In the genomic region with DNA sequence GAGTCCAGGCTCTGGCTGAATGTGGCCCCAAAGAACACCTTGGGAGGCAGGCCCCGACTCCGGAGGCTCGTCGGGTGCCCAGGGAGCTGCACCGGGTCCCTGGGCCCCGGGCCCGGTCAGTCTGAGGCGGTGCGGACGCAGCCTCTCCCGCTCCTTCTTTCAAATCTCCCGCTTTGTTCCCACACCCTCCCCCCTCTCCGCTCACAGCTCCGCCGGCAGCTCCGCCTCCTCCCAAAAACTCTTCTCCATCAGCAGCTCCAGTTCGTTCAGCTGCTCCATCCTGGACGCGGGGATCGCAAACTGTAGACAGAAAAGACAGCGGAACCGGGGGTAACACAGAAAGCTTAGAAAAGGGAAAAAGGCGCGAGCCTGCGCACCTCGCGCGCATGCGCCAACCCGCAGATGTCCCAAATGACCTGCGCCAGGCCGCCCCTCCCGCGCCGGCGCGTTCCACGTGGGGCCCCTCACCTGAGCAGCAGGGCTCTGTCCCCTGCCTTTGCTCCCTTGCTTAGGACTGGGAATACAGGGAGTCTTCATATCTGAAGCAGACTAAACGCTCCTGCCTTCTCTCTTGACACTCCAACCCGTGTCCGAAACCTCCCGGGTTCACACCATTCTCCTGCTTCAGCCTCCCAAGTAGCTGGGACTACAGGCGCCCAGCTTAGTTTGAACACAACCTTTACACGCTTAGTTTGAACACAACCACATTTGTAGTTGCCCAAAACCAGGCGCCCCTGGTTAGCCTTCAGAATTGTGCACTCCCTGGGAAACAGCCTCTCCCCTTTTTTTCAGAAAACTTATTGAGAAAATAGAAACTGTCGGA, we compare ENCODE assay signal across 8 cellular contexts.
A peak's percentile ranks its signal among the peaks of the same experiment; 100 is the strongest.
DNase-seq lines count a peak whose midpoint lies in the region; ATAC-seq and TF ChIP-seq lines count a peak whose summit lies in the region.

DNA2 (minus strand) TSS at position 388 of the 823 bp plus-strand sequence; CDS start at position 279, 109 bp downstream.

- TF ChIP-seq CTCF in AG09309 (IDR thresholded peaks at IDR 0.05; ENCODE audit: control insufficient read depth, insufficient read depth, low read depth, low read length, missing control alignments) = no peak

- DNase-seq in AG09309 (ENCODE audit: low read depth) (no peak), NCI-H2227 treated with DMSO at 0.1 percent for 48 hours (lab: John Stamatoyannopoulos, UW) (peak; percentile 80), islet precursor cell (peak; percentile 88)
- peak; percentile 56 for DNase-seq in activated CD4-positive, CD25-positive, alpha-beta regulatory T cell treated with anti-CD3 and anti-CD28 coated beads, Interleukin-2, amount 50 U/mL, for 16 hours (ENCODE audit: low read depth, low spot score)
- peak; percentile 65 for DNase-seq in central memory CD4-positive, alpha-beta T cell
- DNase-seq in stimulated activated CD4-positive, alpha-beta T cell treated with anti-CD3 and anti-CD28 coated beads, Interleukin-15, amount 100 ng/mL, for 1 hour (ENCODE audit: low read depth in 1 of 2, low spot score in 1 of 2) = peak; percentile 41 to 69

- H3K4me3 ChIP-seq in AG09309 (ENCODE audit: control insufficient read depth, low read depth, low read length) = peak within 1 kb of the TSS; percentile 62

- ATAC-seq in GM18907 (IDR thresholded peaks at IDR 0.05; ENCODE audit: unreplicated experiment) = peak; percentile 80
- ATAC-seq in HG03135 (IDR thresholded peaks at IDR 0.05; ENCODE audit: unreplicated experiment) = peak; percentile 82
